In the genomic region with DNA sequence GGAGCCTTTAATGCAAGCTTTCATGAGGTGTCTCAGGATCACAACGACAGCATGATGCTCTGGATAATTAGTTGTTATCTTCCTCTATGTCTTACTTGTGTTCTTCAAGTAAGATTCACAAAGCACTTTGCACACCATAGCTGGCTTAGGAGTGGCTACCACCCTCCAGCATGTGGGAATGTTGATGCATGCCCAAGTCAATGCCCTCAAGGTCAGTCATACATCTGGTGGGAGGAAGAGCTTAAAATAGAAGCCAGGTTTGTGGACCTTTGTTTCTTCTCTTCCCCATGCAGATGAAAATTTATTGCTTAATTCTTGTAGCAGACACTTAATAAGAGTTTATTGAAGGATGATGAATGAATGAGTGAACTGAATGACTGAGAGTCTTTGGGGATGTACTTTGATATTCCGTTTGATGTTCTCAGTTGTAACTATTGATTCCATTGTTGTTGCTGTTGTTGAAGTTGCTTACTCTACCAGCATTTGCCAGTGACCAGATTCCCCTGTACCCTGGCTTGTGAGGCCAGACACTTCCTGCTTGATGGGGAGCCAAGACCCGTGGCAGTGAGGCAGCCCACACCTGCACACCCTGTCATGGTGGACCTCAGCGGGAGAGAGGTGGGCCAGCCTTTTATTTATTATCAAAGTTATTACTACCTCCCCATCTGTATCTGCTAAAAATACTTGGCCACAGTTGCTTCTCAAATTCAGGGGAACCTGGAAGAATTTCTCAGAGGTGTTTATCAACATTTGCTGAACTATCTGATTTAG, we compare ENCODE assay signal across 13 cellular contexts.
DNase-seq lines count a peak whose midpoint lies in the region; ATAC-seq and TF ChIP-seq lines count a peak whose summit lies in the region.
"Had no signal": no experiment of that assay in that cellular context is flagged by ENCODE, and none has a peak within 500 bp of the region (broad histone marks: within the 10 kb centered on the region; RNA-seq: fewer than 3 reads in every experiment).

No MANE protein-coding gene starts in this region.

- H3K4me2 ChIP-seq in mesenchymal stem cell (ENCODE audit: low read length, poor library complexity, severe bottlenecking), result no peak overlapping the region

- DNase-seq in activated naive CD8-positive, alpha-beta T cell treated with anti-CD3 and anti-CD28 coated beads, Interleukin-2, amount 10 ng/mL, durations not matched to agents 7 days and 5 days, result no peak
- DNase-seq in activated naive CD8-positive, alpha-beta T cell treated with anti-CD3 and anti-CD28 coated beads, Interleukin-2, amount 50 U/mL, for 24 hours, result no peak
- DNase-seq in dorsolateral prefrontal cortex, result no peak
- no peak for DNase-seq in mesenchymal stem cell
- no peak for DNase-seq in upper lobe of right lung
- no peak for DNase-seq in SIG-M5 treated with dmso at 0.1 percent for 504 hours (lab: John Stamatoyannopoulos, UW; ENCODE audit: unreplicated experiment)
- no peak for DNase-seq in SKM-1 treated with dmso at 0.1 percent for 144 hours (lab: John Stamatoyannopoulos, UW; ENCODE audit: unreplicated experiment)
- DNase-seq in CD1c-positive myeloid dendritic cell (ENCODE audit: extremely low spot score), result no peak
- DNase-seq: activated B cell treated with CpG ODN at 0.5 μM for 24 hours, glutamatergic neuron, NCI-H446 treated with DMSO at 0.1 percent for 48 hours, pancreas had no signal

- H3K18ac ChIP-seq in mesenchymal stem cell (ENCODE audit: low read depth in 1 of 2, low read length in 2 of 2), result peak overlapping the region in 1 of 2 experiments; percentile 65

- peaks cover 0 to 54% of the 10 kb centered on the region in 2 experiments for H3K36me3 ChIP-seq in mesenchymal stem cell (ENCODE audit: control insufficient read depth in 1 of 2, insufficient read depth in 2 of 2, low read depth in 1 of 2, low read length in 2 of 2)
- H3K36me3 ChIP-seq in upper lobe of right lung, result no peaks in the 10 kb centered on the region
- H3K36me3 ChIP-seq: pancreas had no signal

- H3K27me3 ChIP-seq in dorsolateral prefrontal cortex (no peaks in the 10 kb centered on the region), mesenchymal stem cell (ENCODE audit: control insufficient read depth in 1 of 2, insufficient read depth in 1 of 2, low read length in 2 of 2) (no peaks in the 10 kb centered on the region), upper lobe of right lung (no peaks in the 10 kb centered on the region)
- H3K27me3 ChIP-seq: pancreas had no signal

- ATAC-seq in activated naive CD8-positive, alpha-beta T cell treated with anti-CD3 and anti-CD28 coated beads, Interleukin-2, amount 10 ng/mL, durations not matched to agents 7 days and 5 days (ENCODE audit: low read depth), result no peak
- no peak for ATAC-seq in activated naive CD8-positive, alpha-beta T cell treated with anti-CD3 and anti-CD28 coated beads, Interleukin-2, amount 50 U/mL, for 24 hours
- no peak for ATAC-seq in upper lobe of right lung

- no peak overlapping the region for H3K4me3 Mint-ChIP-seq in activated naive CD8-positive, alpha-beta T cell treated with anti-CD3 and anti-CD28 coated beads, Interleukin-2, amount 10 ng/mL, durations not matched to agents 7 days and 5 days
- H3K4me3 Mint-ChIP-seq in activated naive CD8-positive, alpha-beta T cell treated with anti-CD3 and anti-CD28 coated beads, Interleukin-2, amount 50 U/mL, for 24 hours, result no peak overlapping the region
- H3K4me3 Mint-ChIP-seq: activated B cell treated with CpG ODN at 0.5 μM for 24 hours had no signal

- TF ChIP-seq CTCF in dorsolateral prefrontal cortex (IDR thresholded peaks at IDR 0.05 in 54 of 56, conservative IDR thresholded peaks at IDR 0.05 in 2 of 56; ENCODE audit: low read depth in 1 of 56, partially characterized antibody in 56 of 56) (no peak), upper lobe of right lung (IDR thresholded peaks at IDR 0.05) (no peak)

- H3K36me3 Mint-ChIP-seq in activated naive CD8-positive, alpha-beta T cell treated with anti-CD3 and anti-CD28 coated beads, Interleukin-2, amount 10 ng/mL, durations not matched to agents 7 days and 5 days, result peaks cover 3% of the 10 kb centered on the region
- H3K36me3 Mint-ChIP-seq in activated naive CD8-positive, alpha-beta T cell treated with anti-CD3 and anti-CD28 coated beads, Interleukin-2, amount 50 U/mL, for 24 hours (ENCODE audit: low read depth), result no peaks in the 10 kb centered on the region

- H2AFZ ChIP-seq in mesenchymal stem cell (ENCODE audit: low read depth, low read length), result no peak overlapping the region

- H3K27ac ChIP-seq in dorsolateral prefrontal cortex, result peak overlapping the region in 56 of 59 donors; percentile 13 to 90 (median 70)
- peak overlapping the region; percentile 76 for H3K27ac ChIP-seq in mesenchymal stem cell (ENCODE audit: low read length, poor library complexity, severe bottlenecking)
- peak overlapping the region; percentile 27 for H3K27ac ChIP-seq in upper lobe of right lung
- H3K27ac ChIP-seq: pancreas had no signal

- H4K8ac ChIP-seq in mesenchymal stem cell (ENCODE audit: low read length), result no peak overlapping the region

- H2BK120ac ChIP-seq in mesenchymal stem cell (ENCODE audit: low read depth, low read length), result no peak overlapping the region

- peak overlapping the region; percentile 80 for H3K9ac ChIP-seq in mesenchymal stem cell (ENCODE audit: low read length)

- no peaks in the 10 kb centered on the region for H3K9me3 ChIP-seq in mesenchymal stem cell (ENCODE audit: control insufficient read depth, low read length)
- no peaks in the 10 kb centered on the region for H3K9me3 ChIP-seq in upper lobe of right lung
- H3K9me3 ChIP-seq: pancreas had no signal

- WGBS in mesenchymal stem cell, result 92% methylated on average over 3 of the region's 4 CpGs

- peak overlapping the region; percentile 42 for H3K27ac Mint-ChIP-seq in activated naive CD8-positive, alpha-beta T cell treated with anti-CD3 and anti-CD28 coated beads, Interleukin-2, amount 10 ng/mL, durations not matched to agents 7 days and 5 days
- H3K27ac Mint-ChIP-seq in activated naive CD8-positive, alpha-beta T cell treated with anti-CD3 and anti-CD28 coated beads, Interleukin-2, amount 50 U/mL, for 24 hours, result no peak overlapping the region
- H3K27ac Mint-ChIP-seq: activated B cell treated with CpG ODN at 0.5 μM for 24 hours had no signal

- peaks cover 28% of the 10 kb centered on the region for H3K4me1 Mint-ChIP-seq in activated naive CD8-positive, alpha-beta T cell treated with anti-CD3 and anti-CD28 coated beads, Interleukin-2, amount 10 ng/mL, durations not matched to agents 7 days and 5 days
- peaks cover 52% of the 10 kb centered on the region for H3K4me1 Mint-ChIP-seq in activated naive CD8-positive, alpha-beta T cell treated with anti-CD3 and anti-CD28 coated beads, Interleukin-2, amount 50 U/mL, for 24 hours
- H3K4me1 Mint-ChIP-seq: activated B cell treated with CpG ODN at 0.5 μM for 24 hours had no signal

- no peak overlapping the region for H2BK15ac ChIP-seq in mesenchymal stem cell (ENCODE audit: low read depth, poor library complexity, severe bottlenecking)

- H2BK12ac ChIP-seq in mesenchymal stem cell (ENCODE audit: low read length in 2 of 2), result no peak overlapping the region

- no peaks in the 10 kb centered on the region for H3K79me1 ChIP-seq in mesenchymal stem cell (replicated peaks; ENCODE audit: low read length, poor library complexity, severe bottlenecking)

- H3K4ac ChIP-seq in mesenchymal stem cell (ENCODE audit: low read depth in 1 of 2, low read length in 2 of 2), result no peak overlapping the region

- H2AK5ac ChIP-seq in mesenchymal stem cell (ENCODE audit: low read length, severe bottlenecking), result peak overlapping the region; percentile 100

- H3K27me3 Mint-ChIP-seq in activated naive CD8-positive, alpha-beta T cell treated with anti-CD3 and anti-CD28 coated beads, Interleukin-2, amount 10 ng/mL, durations not matched to agents 7 days and 5 days, result peaks cover 5% of the 10 kb centered on the region
- H3K27me3 Mint-ChIP-seq in activated naive CD8-positive, alpha-beta T cell treated with anti-CD3 and anti-CD28 coated beads, Interleukin-2, amount 50 U/mL, for 24 hours, result no peaks in the 10 kb centered on the region

- H3K4me3 ChIP-seq in dorsolateral prefrontal cortex (no peak overlapping the region), mesenchymal stem cell (ENCODE audit: insufficient read depth in 1 of 2, low read depth in 1 of 2, low read length in 2 of 2) (peak overlapping the region in 1 of 2 experiments; percentile 14), upper lobe of right lung (no peak overlapping the region)
- H3K4me3 ChIP-seq: pancreas had no signal

- POLR2A ChIA-PET in activated naive CD8-positive, alpha-beta T cell treated with anti-CD3 and anti-CD28 coated beads, Interleukin-2, amount 10 ng/mL, durations not matched to agents 7 days and 5 days (lab: Charles Lee), result no interaction called here

- H3K4me1 ChIP-seq in mesenchymal stem cell (ENCODE audit: control insufficient read depth, insufficient read depth, low read depth, low read length) (peaks cover 9% of the 10 kb centered on the region), upper lobe of right lung (peaks cover 17% of the 10 kb centered on the region)
- H3K4me1 ChIP-seq: pancreas had no signal

- H2BK5ac ChIP-seq in mesenchymal stem cell (ENCODE audit: low read depth, low read length, poor library complexity, severe bottlenecking), result peak overlapping the region; percentile 76

- H3K14ac ChIP-seq in mesenchymal stem cell (ENCODE audit: low read length in 2 of 2), result no peak overlapping the region

- no peaks in the 10 kb centered on the region for H3K9me3 Mint-ChIP-seq in activated naive CD8-positive, alpha-beta T cell treated with anti-CD3 and anti-CD28 coated beads, Interleukin-2, amount 10 ng/mL, durations not matched to agents 7 days and 5 days
- no peaks in the 10 kb centered on the region for H3K9me3 Mint-ChIP-seq in activated naive CD8-positive, alpha-beta T cell treated with anti-CD3 and anti-CD28 coated beads, Interleukin-2, amount 50 U/mL, for 24 hours
- H3K9me3 Mint-ChIP-seq: activated B cell treated with CpG ODN at 0.5 μM for 24 hours; activated T-helper 2 cell treated with anti-CD3 and anti-CD28 coated beads, Interferon-gamma antibody, Interleukin-2, Interleukin-4, amounts not matched to agents 10 μg/mL and 5 μg/mL and 100 μg/mL, durations not matched to agents 14 hours and 24 hours and 36 hours had no signal

- peak overlapping the region in 1 of 2 experiments; percentile 63 for H3K23ac ChIP-seq in mesenchymal stem cell (ENCODE audit: low read length in 2 of 2)

- H4K91ac ChIP-seq in mesenchymal stem cell (ENCODE audit: low read length), result no peak overlapping the region

- intact Hi-C loops in dorsolateral prefrontal cortex (cut with DNase I), result no loop called here
- intact Hi-C loops in upper lobe of right lung (cut with DNase I), result no loop called here
